12 cellular contexts compared by ENCODE assay signal in the genomic region with DNA sequence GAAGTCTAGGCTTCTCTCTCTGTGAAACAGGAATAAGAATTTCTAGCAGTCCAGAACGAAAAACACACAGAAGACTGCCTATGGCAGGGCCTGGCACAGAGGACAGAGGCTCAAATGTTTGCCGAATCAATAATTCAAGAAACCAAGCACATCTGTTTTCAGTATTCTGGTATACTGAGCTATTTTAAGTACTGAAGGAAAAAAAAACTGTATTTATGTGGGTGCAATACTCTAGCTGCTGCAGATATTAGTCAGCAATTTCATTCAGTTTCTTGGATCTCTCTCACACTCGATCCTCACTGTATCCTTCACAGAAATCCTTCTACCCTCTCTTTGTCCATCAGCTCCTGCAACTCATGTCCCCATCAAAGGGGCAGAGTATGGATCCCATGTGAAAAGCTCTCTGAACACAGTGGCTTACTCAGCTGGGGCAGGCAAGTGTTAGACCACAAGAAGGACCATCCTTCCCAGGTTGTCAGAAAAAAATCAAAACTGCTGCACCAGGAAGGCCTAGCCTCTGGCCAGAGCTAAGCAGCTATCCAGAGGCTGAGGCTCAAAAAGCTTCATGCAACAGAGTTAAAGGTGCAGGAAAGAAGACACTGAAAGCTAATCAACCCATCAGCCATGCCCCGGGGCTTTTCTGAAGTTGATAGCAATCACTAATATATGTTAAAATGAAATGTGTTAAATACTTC. TPM values are rescaled to one million over a fixed set of nuclear protein-coding genes. Genes with fewer than 3 reads are reported as not detected.
DNase-seq lines count a peak whose midpoint lies in the region; ATAC-seq, FAIRE-seq and TF ChIP-seq lines count a peak whose summit lies in the region.
"Had no signal": no experiment of that assay in that cellular context is flagged by ENCODE, and none has a peak within 500 bp of the region (broad histone marks: within the 10 kb centered on the region; RNA-seq: fewer than 3 reads in every experiment).

No MANE protein-coding gene starts in this region.

- H3K4me3 ChIP-seq in astrocyte of the spinal cord (ENCODE audit: low read depth, low read length), result no peak overlapping the region
- H3K4me3 ChIP-seq in keratinocyte (ENCODE audit: control insufficient read depth in 2 of 3, extremely low read depth in 1 of 3, insufficient read depth in 2 of 3, low read depth in 1 of 3, low read length in 3 of 3), result no peak overlapping the region
- H3K4me3 ChIP-seq in transverse colon, result no peak overlapping the region
- H3K4me3 ChIP-seq in neuronal stem cell (ENCODE audit: low read length in 2 of 2), result no peak overlapping the region
- H3K4me3 ChIP-seq: esophagus squamous epithelium, suprapubic skin had no signal

- TF ChIP-seq CTCF in astrocyte of the spinal cord (IDR thresholded peaks at IDR 0.05; ENCODE audit: low read depth, low read length) (no peak), keratinocyte (optimal IDR thresholded peaks at IDR 0.05 in 1 of 3, IDR thresholded peaks at IDR 0.05 in 1 of 3, conservative IDR thresholded peaks at IDR 0.05 in 1 of 3; ENCODE audit: extremely low read depth in 1 of 3, insufficient read depth in 2 of 3, low read length in 3 of 3) (no peak), transverse colon (IDR thresholded peaks at IDR 0.05) (no peak), GM10248 (IDR thresholded peaks at IDR 0.05; ENCODE audit: control extremely low read depth, extremely low read depth, low read depth, missing control alignments) (no peak)

- no peak overlapping the region for H3K14ac ChIP-seq in neuronal stem cell (ENCODE audit: low read length)

- no peaks in the 10 kb centered on the region for H3K79me1 ChIP-seq in neuronal stem cell (ENCODE audit: low read depth, low read length)

- peaks cover 0 to 1% of the 10 kb centered on the region in 2 experiments for H3K36me3 ChIP-seq in keratinocyte (ENCODE audit: control insufficient read depth in 2 of 2, extremely low read depth in 1 of 2, insufficient read depth in 2 of 2, low read length in 2 of 2)
- H3K36me3 ChIP-seq in transverse colon, result no peaks in the 10 kb centered on the region
- peaks cover 2 to 16% of the 10 kb centered on the region in 2 donors for H3K36me3 ChIP-seq in neuronal stem cell (replicated peaks in 1 of 2; ENCODE audit: control insufficient read depth in 2 of 2, insufficient read depth in 2 of 2, low read length in 2 of 2)
- H3K36me3 ChIP-seq: esophagus squamous epithelium, suprapubic skin had no signal

- H3K4me1 ChIP-seq in keratinocyte (ENCODE audit: control insufficient read depth, extremely low read depth, insufficient read depth, low read length) (peaks cover 16% of the 10 kb centered on the region), transverse colon (peaks cover 0 to 12% (median 0%) of the 10 kb centered on the region in 4 donors), neuronal stem cell (ENCODE audit: control insufficient read depth in 2 of 2, insufficient read depth in 1 of 2, low read depth in 1 of 2, low read length in 2 of 2) (peaks cover 0 to 3% of the 10 kb centered on the region in 2 donors)

- no peak overlapping the region for H4K91ac ChIP-seq in neuronal stem cell (ENCODE audit: low read depth, low read length, poor library complexity)

- H4K20me1 ChIP-seq in keratinocyte (ENCODE audit: control insufficient read depth, extremely low read depth, insufficient read depth, low read length), result no peaks in the 10 kb centered on the region

- no peak overlapping the region for H3K4ac ChIP-seq in neuronal stem cell (ENCODE audit: low read length)

- no peak overlapping the region for H2AK5ac ChIP-seq in neuronal stem cell (ENCODE audit: low read depth, low read length)

- FAIRE-seq in keratinocyte (lab: Jason Lieb, UNC), result peak; percentile 60

- DNase-seq in activated CD8-positive, alpha-beta memory T cell treated with anti-CD3 and anti-CD28 coated beads, Interleukin-2, amount 10 ng/mL, durations not matched to agents 7 days and 5 days, result no peak
- no peak for DNase-seq in activated CD8-positive, alpha-beta memory T cell treated with anti-CD3 and anti-CD28 coated beads, Interleukin-2, amount 50 U/mL, for 48 hours
- DNase-seq in astrocyte of the spinal cord (ENCODE audit: low read depth, low spot score) (peak; percentile 43), keratinocyte (ENCODE audit: low read depth, low spot score) (no peak), transverse colon (no peak), GM10248 (ENCODE audit: extremely low spot score) (no peak), neuronal stem cell (ENCODE audit: low spot score) (no peak), posterior cingulate gyrus (no peak)
- DNase-seq: esophagus squamous epithelium, NCI-H1105 had no signal

- 43 to 65% methylated on average over 4 of the region's 4 CpGs for WGBS in transverse colon (ENCODE audit: low coverage in 1 of 2), 2 donors
- WGBS in neuronal stem cell (ENCODE audit: extremely low coverage in 2 of 2, insufficient read length in 2 of 2, insufficient replicate concordance in 1 of 2), 2 donors, result no CpG with 5 or more reads among the region's 4 CpGs

- CTCF ChIA-PET in activated CD8-positive, alpha-beta memory T cell treated with anti-CD3 and anti-CD28 coated beads, Interleukin-2, amount 10 ng/mL, durations not matched to agents 7 days and 5 days (lab: Charles Lee), result interaction anchor here (0.7 to 2.0 kb wide), 4 partner anchors 9 to 59 kb away, joined by 3 to 18 read pairs (median 3); partner anchors contain the start of gene USO1
- CTCF ChIA-PET in GM10248 (lab: Yijun Ruan, JAX), result interaction anchor here (0.9 to 9.5 kb wide), 4 partner anchors 8 to 47 kb away, joined by 3 to 101 read pairs (median 36); partner anchors contain the start of gene USO1

- no peaks in the 10 kb centered on the region for H3K9me1 ChIP-seq in keratinocyte (ENCODE audit: control insufficient read depth, extremely low read depth, insufficient read depth, low read length)

- no peak for TF ChIP-seq POLR2A in transverse colon (IDR thresholded peaks at IDR 0.05)

- ATAC-seq in activated CD8-positive, alpha-beta memory T cell treated with anti-CD3 and anti-CD28 coated beads, Interleukin-2, amount 10 ng/mL, durations not matched to agents 7 days and 5 days, result peak; percentile 51

- H3K27me3 ChIP-seq in keratinocyte (ENCODE audit: control insufficient read depth, extremely low read depth, insufficient read depth, low read length) (no peaks in the 10 kb centered on the region), transverse colon (no peaks in the 10 kb centered on the region), neuronal stem cell (ENCODE audit: control insufficient read depth in 3 of 3, insufficient read depth in 3 of 3, low read depth in 1 of 3, low read length in 3 of 3) (no peaks in the 10 kb centered on the region)
- H3K27me3 ChIP-seq: esophagus squamous epithelium, suprapubic skin had no signal

- H3K27ac ChIP-seq in keratinocyte (ENCODE audit: control insufficient read depth, insufficient read depth, low read length) (no peak overlapping the region), transverse colon (peak overlapping the region in 3 of 4 donors; percentile 1 to 35 (median 14)), neuronal stem cell (replicated peaks; ENCODE audit: low read length) (no peak overlapping the region)
- H3K27ac ChIP-seq: esophagus squamous epithelium, suprapubic skin had no signal

- intact Hi-C loops in transverse colon (cut with DNase I; ENCODE audit: low total_unique reads), result no loop called here
- intact Hi-C loops in posterior cingulate gyrus (cut with DNase I), result no loop called here

- no peak overlapping the region for H2BK120ac ChIP-seq in neuronal stem cell (ENCODE audit: low read depth, low read length)

- no peak overlapping the region for H3K23ac ChIP-seq in neuronal stem cell (ENCODE audit: low read depth, low read length, poor library complexity)

- no peak for TF ChIP-seq EP300 in transverse colon (IDR thresholded peaks at IDR 0.05; ENCODE audit: low read depth)

- H3K4me1 Mint-ChIP-seq in activated CD8-positive, alpha-beta memory T cell treated with anti-CD3 and anti-CD28 coated beads, Interleukin-2, amount 10 ng/mL, durations not matched to agents 7 days and 5 days, result peaks cover 9% of the 10 kb centered on the region
- H3K4me1 Mint-ChIP-seq: activated naive CD4-positive, alpha-beta T cell treated with anti-CD3 and anti-CD28 coated beads, Interleukin-2, amount 50 U/mL, for 24 hours had no signal

- no peak overlapping the region for H2AFZ ChIP-seq in keratinocyte (ENCODE audit: control insufficient read depth, low read length)
- no peak overlapping the region for H2AFZ ChIP-seq in neuronal stem cell (ENCODE audit: low read length)

- H3K9ac ChIP-seq in keratinocyte (ENCODE audit: control insufficient read depth, extremely low read depth, insufficient read depth, low read length) (no peak overlapping the region), neuronal stem cell (ENCODE audit: low read depth, low read length, poor library complexity) (no peak overlapping the region)

- no peak overlapping the region for H3K4me3 Mint-ChIP-seq in activated CD8-positive, alpha-beta memory T cell treated with anti-CD3 and anti-CD28 coated beads, Interleukin-2, amount 10 ng/mL, durations not matched to agents 7 days and 5 days
- H3K4me3 Mint-ChIP-seq: activated naive CD4-positive, alpha-beta T cell treated with anti-CD3 and anti-CD28 coated beads, Interleukin-2, amount 50 U/mL, for 24 hours had no signal

- no peak overlapping the region for H2BK12ac ChIP-seq in neuronal stem cell (ENCODE audit: low read length)

- no peaks in the 10 kb centered on the region for H3K79me2 ChIP-seq in keratinocyte (ENCODE audit: control insufficient read depth, insufficient read depth, low read length)

- no peaks in the 10 kb centered on the region for H3K9me3 ChIP-seq in keratinocyte (ENCODE audit: control insufficient read depth, low read depth, low read length)
- H3K9me3 ChIP-seq in transverse colon, result no peaks in the 10 kb centered on the region
- no peaks in the 10 kb centered on the region for H3K9me3 ChIP-seq in neuronal stem cell (replicated peaks in 1 of 2; ENCODE audit: control insufficient read depth in 2 of 2, insufficient read depth in 1 of 2, low read depth in 1 of 2, low read length in 2 of 2)
- H3K9me3 ChIP-seq: esophagus squamous epithelium, suprapubic skin had no signal

- no peaks in the 10 kb centered on the region for H3K27me3 Mint-ChIP-seq in activated CD8-positive, alpha-beta memory T cell treated with anti-CD3 and anti-CD28 coated beads, Interleukin-2, amount 10 ng/mL, durations not matched to agents 7 days and 5 days
- H3K27me3 Mint-ChIP-seq: activated naive CD4-positive, alpha-beta T cell treated with anti-CD3 and anti-CD28 coated beads, Interleukin-2, amount 50 U/mL, for 24 hours had no signal

- H2BK15ac ChIP-seq in neuronal stem cell (ENCODE audit: low read length), result no peak overlapping the region

- H3K18ac ChIP-seq in neuronal stem cell (ENCODE audit: low read length), result no peak overlapping the region

- no peak overlapping the region for H4K8ac ChIP-seq in neuronal stem cell (ENCODE audit: low read depth, low read length)

- H3K27ac Mint-ChIP-seq in activated CD8-positive, alpha-beta memory T cell treated with anti-CD3 and anti-CD28 coated beads, Interleukin-2, amount 10 ng/mL, durations not matched to agents 7 days and 5 days, result no peak overlapping the region

- H3K9me3 Mint-ChIP-seq in activated CD8-positive, alpha-beta memory T cell treated with anti-CD3 and anti-CD28 coated beads, Interleukin-2, amount 10 ng/mL, durations not matched to agents 7 days and 5 days (ENCODE audit: low read depth), result no peaks in the 10 kb centered on the region
- H3K9me3 Mint-ChIP-seq: activated naive CD4-positive, alpha-beta T cell treated with anti-CD3 and anti-CD28 coated beads, Interleukin-2, amount 50 U/mL, for 24 hours had no signal

- dilution Hi-C loops in keratinocyte (cut with MboI; ENCODE audit: extremely low pct_ligation_motif_present, low sequenced_read_pairs), result no loop called here

- peak overlapping the region; percentile 19 for H3K4me2 ChIP-seq in keratinocyte (ENCODE audit: control insufficient read depth, extremely low read depth, insufficient read depth, low read depth, low read length)
- no peak overlapping the region for H3K4me2 ChIP-seq in neuronal stem cell (ENCODE audit: insufficient read depth, low read length, poor library complexity, severe bottlenecking)

- peaks cover 9% of the 10 kb centered on the region for H3K36me3 Mint-ChIP-seq in activated CD8-positive, alpha-beta memory T cell treated with anti-CD3 and anti-CD28 coated beads, Interleukin-2, amount 10 ng/mL, durations not matched to agents 7 days and 5 days

- no peak overlapping the region for H2BK5ac ChIP-seq in neuronal stem cell (ENCODE audit: low read length)

- in situ Hi-C loops in astrocyte of the spinal cord (cut with HindIII; ENCODE audit: low sequenced_read_pairs) (no loop called here), transverse colon (cut with MboI; ENCODE audit: low pct_ligation_motif_present in 1 of 4, low pct_unique_long_range_greater_than_20kb in 1 of 4, low sequenced_read_pairs in 3 of 4) (no loop called here)

- POLR2A ChIA-PET in GM10248 (lab: Yijun Ruan, JAX), result interaction anchor here (1.7 kb wide), 1 partner anchor 9 kb away, joined by 9 read pairs; the partner anchor contains the start of gene USO1

RNA-seq across cellular contexts. Expression of gene USO1, which starts 9.1 kb away (rescaled TPM):
- 10 to 100 TPM; 30.1 to 43.1 TPM for total RNA-seq in activated CD8-positive, alpha-beta memory T cell treated with anti-CD3 and anti-CD28 coated beads, Interleukin-2, amount 10 ng/mL, durations not matched to agents 7 days and 5 days
- 47.8 to 75.4 TPM (median 54.2 TPM) in 3 replicates for polyA plus RNA-seq in keratinocyte
- 39.1 TPM for polyA plus RNA-seq in keratinocyte (2011; ENCODE audit: low read depth)
- polyA plus RNA-seq in keratinocyte (2011; cell fraction: cytosol; rRNA removed), result 28.7 and 59.2 TPM in 2 replicates
- polyA plus RNA-seq in keratinocyte (2011; cell fraction: nucleus; rRNA removed), result 61.2 and 84.8 TPM in 2 replicates
- polyA plus RNA-seq in keratinocyte (2012; ENCODE audit: low replicate concordance), result 31.9 and 45.9 TPM in 2 replicates
- polyA minus RNA-seq in keratinocyte, result 15.2 to 48.5 TPM (median 33.1 TPM) in 3 replicates
- polyA minus RNA-seq in keratinocyte (2011; cell fraction: cytosol; rRNA and poly(A)+ RNA removed), result 30.9 TPM
- polyA minus RNA-seq in keratinocyte (2011; cell fraction: nucleus; rRNA and poly(A)+ RNA removed), result 38.6 and 75.3 TPM in 2 replicates
- total RNA-seq in transverse colon, result 100 to 1,000 TPM in 1 of 4 donors, 10 to 100 TPM in 3; 24.3 to 110 (median 61.0) TPM
- polyA plus RNA-seq in neuronal stem cell (2013, experiment 1 of 2), result 48.2 TPM
- 49.8 TPM for polyA plus RNA-seq in neuronal stem cell (2013, experiment 2 of 2)

RNA-seq across cellular contexts. Expression of gene G3BP2, which starts 42.0 kb away (rescaled TPM):
- total RNA-seq in activated CD8-positive, alpha-beta memory T cell treated with anti-CD3 and anti-CD28 coated beads, Interleukin-2, amount 10 ng/mL, durations not matched to agents 7 days and 5 days, result 100 to 1,000 TPM; 148 to 230 TPM
- 85.9 to 137 TPM (median 107 TPM) in 3 replicates for polyA plus RNA-seq in keratinocyte
- 339 TPM for polyA plus RNA-seq in keratinocyte (2011; ENCODE audit: low read depth)
- 73.9 and 130 TPM in 2 replicates for polyA plus RNA-seq in keratinocyte (2011; cell fraction: cytosol; rRNA removed)
- 98.1 and 125 TPM in 2 replicates for polyA plus RNA-seq in keratinocyte (2011; cell fraction: nucleus; rRNA removed)
- 61.7 and 118 TPM in 2 replicates for polyA plus RNA-seq in keratinocyte (2012; ENCODE audit: low replicate concordance)
- 18.9 to 137 TPM (median 73.9 TPM) in 3 replicates for polyA minus RNA-seq in keratinocyte
- polyA minus RNA-seq in keratinocyte (2011; cell fraction: cytosol; rRNA and poly(A)+ RNA removed), result 83.8 TPM
- polyA minus RNA-seq in keratinocyte (2011; cell fraction: nucleus; rRNA and poly(A)+ RNA removed), result 64.8 and 126 TPM in 2 replicates
- total RNA-seq in transverse colon, result 100 to 1,000 TPM in 2 of 4 donors, 10 to 100 TPM in 2; 50.7 to 110 (median 88.0) TPM
- 135 TPM for polyA plus RNA-seq in neuronal stem cell (2013, experiment 1 of 2)
- 136 TPM for polyA plus RNA-seq in neuronal stem cell (2013, experiment 2 of 2)

Comparison
In these comparisons a context has a peak if more than half of its experiments do, and no peak if none do; other contexts are left out.
1. H3K27ac ChIP-seq: peak in transverse colon (3 of 4); none in keratinocyte (single experiment) and neuronal stem cell (single experiment).